ENCODE assay signal across 8 cellular contexts in genomic region chr5:170517411-170517810, GRCh38. TPM values are rescaled to one million over a fixed set of nuclear protein-coding genes. Genes with fewer than 3 reads are reported as not detected.
"Had no signal": no experiment of that assay in that cellular context is flagged by ENCODE, and none has a peak within 500 bp of the region (broad histone marks: within the 10 kb centered on the region; RNA-seq: fewer than 3 reads in every experiment).

No MANE protein-coding gene starts in this region.

- H3K9me3 ChIP-seq: HAP-1 had no signal

- H3K4me3 Mint-ChIP-seq: GM23338, IgD-negative memory B cell had no signal

- H2AFZ ChIP-seq: GM23338 had no signal

- FAIRE-seq: H1, H54 had no signal

- H3K4me1 Mint-ChIP-seq: IgD-negative memory B cell had no signal

- H3K27ac ChIP-seq: KMS-11 had no signal

- H3K27ac Mint-ChIP-seq: GM23338, IgD-negative memory B cell had no signal

- H3K4me3 ChIP-seq: GM23338, HAP-1 had no signal

- H3K9ac ChIP-seq: KMS-11 had no signal

- H3K9me3 Mint-ChIP-seq: GM23338 had no signal

- H3K4me1 ChIP-seq: HAP-1 had no signal

- H3K27me3 Mint-ChIP-seq: IgD-negative memory B cell had no signal

- H3K4me2 ChIP-seq: GM23338, KMS-11 had no signal

- H3K36me3 ChIP-seq: HAP-1 had no signal

- DNase-seq: KBM-7 had no signal

RNA-seq across cellular contexts. Expression of gene KCNIP1, which starts 13.6 kb away (rescaled TPM):
- total RNA-seq: HT-29 had no signal
